Comparison of ENCODE assay signal across 1 cellular context in the genomic region with DNA sequence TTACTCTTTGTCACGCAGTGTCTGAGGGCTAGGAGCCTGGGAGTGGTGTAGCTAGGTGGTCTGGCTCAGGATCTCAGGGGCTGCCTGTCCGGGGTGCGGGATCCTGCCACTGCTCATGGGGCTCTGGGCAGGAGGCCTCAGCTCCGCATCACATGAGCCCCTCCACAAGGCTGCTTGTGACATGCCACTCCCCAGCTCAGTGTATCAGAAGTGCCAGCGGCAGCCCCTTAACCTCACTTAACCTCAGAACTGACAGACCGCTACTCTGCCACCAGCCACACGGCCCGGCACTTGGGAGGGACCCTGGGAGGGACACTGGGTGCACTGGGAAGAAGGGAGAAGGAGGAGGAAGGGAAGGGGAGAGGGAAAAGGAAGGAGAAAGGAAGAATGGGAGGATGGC.
TF ChIP-seq lines count a peak whose summit lies in the region.

No MANE protein-coding gene starts in this region.

TF ChIP-seq in GM23338, 12 proteins besides CTCF, POLR2A, EP300 and RAD21 (continued from another document):
- TF ChIP-seq, protein P1, sequence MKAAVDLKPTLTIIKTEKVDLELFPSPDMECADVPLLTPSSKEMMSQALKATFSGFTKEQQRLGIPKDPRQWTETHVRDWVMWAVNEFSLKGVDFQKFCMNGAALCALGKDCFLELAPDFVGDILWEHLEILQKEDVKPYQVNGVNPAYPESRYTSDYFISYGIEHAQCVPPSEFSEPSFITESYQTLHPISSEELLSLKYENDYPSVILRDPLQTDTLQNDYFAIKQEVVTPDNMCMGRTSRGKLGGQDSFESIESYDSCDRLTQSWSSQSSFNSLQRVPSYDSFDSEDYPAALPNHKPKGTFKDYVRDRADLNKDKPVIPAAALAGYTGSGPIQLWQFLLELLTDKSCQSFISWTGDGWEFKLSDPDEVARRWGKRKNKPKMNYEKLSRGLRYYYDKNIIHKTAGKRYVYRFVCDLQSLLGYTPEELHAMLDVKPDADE (IDR thresholded peaks at IDR 0.05), result no peak
- TF ChIP-seq, protein P2, sequence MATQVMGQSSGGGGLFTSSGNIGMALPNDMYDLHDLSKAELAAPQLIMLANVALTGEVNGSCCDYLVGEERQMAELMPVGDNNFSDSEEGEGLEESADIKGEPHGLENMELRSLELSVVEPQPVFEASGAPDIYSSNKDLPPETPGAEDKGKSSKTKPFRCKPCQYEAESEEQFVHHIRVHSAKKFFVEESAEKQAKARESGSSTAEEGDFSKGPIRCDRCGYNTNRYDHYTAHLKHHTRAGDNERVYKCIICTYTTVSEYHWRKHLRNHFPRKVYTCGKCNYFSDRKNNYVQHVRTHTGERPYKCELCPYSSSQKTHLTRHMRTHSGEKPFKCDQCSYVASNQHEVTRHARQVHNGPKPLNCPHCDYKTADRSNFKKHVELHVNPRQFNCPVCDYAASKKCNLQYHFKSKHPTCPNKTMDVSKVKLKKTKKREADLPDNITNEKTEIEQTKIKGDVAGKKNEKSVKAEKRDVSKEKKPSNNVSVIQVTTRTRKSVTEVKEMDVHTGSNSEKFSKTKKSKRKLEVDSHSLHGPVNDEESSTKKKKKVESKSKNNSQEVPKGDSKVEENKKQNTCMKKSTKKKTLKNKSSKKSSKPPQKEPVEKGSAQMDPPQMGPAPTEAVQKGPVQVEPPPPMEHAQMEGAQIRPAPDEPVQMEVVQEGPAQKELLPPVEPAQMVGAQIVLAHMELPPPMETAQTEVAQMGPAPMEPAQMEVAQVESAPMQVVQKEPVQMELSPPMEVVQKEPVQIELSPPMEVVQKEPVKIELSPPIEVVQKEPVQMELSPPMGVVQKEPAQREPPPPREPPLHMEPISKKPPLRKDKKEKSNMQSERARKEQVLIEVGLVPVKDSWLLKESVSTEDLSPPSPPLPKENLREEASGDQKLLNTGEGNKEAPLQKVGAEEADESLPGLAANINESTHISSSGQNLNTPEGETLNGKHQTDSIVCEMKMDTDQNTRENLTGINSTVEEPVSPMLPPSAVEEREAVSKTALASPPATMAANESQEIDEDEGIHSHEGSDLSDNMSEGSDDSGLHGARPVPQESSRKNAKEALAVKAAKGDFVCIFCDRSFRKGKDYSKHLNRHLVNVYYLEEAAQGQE (IDR thresholded peaks at IDR 0.05; ENCODE audit: unreplicated experiment), result no peak
- TF ChIP-seq STAT1 (IDR thresholded peaks at IDR 0.05; ENCODE audit: unreplicated experiment), result no peak
- TF ChIP-seq POLR2AphosphoS5 (IDR thresholded peaks at IDR 0.05; ENCODE audit: low read depth), result no peak
- no peak for TF ChIP-seq EZH2 (IDR thresholded peaks at IDR 0.05; ENCODE audit: low read depth, unreplicated experiment)
- TF ChIP-seq ZNF331 (CRISPR knock-in tag; IDR thresholded peaks at IDR 0.05; ENCODE audit: low read depth), result no peak
- no peak for TF ChIP-seq ZNF114 (CRISPR knock-in tag; IDR thresholded peaks at IDR 0.05)
- no peak for TF ChIP-seq CREB1 (CRISPR knock-in tag; IDR thresholded peaks at IDR 0.05; ENCODE audit: low read depth)
- TF ChIP-seq NANOG (IDR thresholded peaks at IDR 0.05; ENCODE audit: borderline replicate concordance), result no peak
- no peak for TF ChIP-seq EZH2phosphoT487 (IDR thresholded peaks at IDR 0.05; ENCODE audit: unreplicated experiment)
- TF ChIP-seq, protein P3, sequence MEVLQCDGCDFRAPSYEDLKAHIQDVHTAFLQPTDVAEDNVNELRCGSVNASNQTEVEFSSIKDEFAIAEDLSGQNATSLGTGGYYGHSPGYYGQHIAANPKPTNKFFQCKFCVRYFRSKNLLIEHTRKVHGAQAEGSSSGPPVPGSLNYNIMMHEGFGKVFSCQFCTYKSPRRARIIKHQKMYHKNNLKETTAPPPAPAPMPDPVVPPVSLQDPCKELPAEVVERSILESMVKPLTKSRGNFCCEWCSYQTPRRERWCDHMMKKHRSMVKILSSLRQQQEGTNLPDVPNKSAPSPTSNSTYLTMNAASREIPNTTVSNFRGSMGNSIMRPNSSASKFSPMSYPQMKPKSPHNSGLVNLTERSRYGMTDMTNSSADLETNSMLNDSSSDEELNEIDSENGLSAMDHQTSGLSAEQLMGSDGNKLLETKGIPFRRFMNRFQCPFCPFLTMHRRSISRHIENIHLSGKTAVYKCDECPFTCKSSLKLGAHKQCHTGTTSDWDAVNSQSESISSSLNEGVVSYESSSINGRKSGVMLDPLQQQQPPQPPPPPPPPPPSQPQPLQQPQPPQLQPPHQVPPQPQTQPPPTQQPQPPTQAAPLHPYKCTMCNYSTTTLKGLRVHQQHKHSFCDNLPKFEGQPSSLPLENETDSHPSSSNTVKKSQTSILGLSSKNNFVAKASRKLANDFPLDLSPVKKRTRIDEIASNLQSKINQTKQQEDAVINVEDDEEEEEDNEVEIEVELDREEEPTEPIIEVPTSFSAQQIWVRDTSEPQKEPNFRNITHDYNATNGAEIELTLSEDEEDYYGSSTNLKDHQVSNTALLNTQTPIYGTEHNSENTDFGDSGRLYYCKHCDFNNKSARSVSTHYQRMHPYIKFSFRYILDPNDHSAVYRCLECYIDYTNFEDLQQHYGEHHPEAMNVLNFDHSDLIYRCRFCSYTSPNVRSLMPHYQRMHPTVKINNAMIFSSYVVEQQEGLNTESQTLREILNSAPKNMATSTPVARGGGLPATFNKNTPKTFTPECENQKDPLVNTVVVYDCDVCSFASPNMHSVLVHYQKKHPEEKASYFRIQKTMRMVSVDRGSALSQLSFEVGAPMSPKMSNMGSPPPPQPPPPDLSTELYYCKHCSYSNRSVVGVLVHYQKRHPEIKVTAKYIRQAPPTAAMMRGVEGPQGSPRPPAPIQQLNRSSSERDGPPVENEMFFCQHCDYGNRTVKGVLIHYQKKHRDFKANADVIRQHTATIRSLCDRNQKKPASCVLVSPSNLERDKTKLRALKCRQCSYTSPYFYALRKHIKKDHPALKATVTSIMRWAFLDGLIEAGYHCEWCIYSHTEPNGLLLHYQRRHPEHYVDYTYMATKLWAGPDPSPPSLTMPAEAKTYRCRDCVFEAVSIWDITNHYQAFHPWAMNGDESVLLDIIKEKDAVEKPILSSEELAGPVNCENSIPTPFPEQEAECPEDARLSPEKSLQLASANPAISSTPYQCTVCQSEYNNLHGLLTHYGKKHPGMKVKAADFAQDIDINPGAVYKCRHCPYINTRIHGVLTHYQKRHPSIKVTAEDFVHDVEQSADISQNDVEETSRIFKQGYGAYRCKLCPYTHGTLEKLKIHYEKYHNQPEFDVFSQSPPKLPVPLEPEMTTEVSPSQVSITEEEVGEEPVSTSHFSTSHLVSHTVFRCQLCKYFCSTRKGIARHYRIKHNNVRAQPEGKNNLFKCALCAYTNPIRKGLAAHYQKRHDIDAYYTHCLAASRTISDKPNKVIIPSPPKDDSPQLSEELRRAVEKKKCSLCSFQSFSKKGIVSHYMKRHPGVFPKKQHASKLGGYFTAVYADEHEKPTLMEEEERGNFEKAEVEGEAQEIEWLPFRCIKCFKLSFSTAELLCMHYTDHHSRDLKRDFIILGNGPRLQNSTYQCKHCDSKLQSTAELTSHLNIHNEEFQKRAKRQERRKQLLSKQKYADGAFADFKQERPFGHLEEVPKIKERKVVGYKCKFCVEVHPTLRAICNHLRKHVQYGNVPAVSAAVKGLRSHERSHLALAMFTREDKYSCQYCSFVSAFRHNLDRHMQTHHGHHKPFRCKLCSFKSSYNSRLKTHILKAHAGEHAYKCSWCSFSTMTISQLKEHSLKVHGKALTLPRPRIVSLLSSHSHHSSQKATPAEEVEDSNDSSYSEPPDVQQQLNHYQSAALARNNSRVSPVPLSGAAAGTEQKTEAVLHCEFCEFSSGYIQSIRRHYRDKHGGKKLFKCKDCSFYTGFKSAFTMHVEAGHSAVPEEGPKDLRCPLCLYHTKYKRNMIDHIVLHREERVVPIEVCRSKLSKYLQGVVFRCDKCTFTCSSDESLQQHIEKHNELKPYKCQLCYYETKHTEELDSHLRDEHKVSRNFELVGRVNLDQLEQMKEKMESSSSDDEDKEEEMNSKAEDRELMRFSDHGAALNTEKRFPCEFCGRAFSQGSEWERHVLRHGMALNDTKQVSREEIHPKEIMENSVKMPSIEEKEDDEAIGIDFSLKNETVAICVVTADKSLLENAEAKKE (CRISPR knock-in tag; IDR thresholded peaks at IDR 0.05), result no peak
